8 cellular contexts compared by ENCODE assay signal in genomic region chr4:10006604-10007435, GRCh38. TPM values are rescaled to one million over a fixed set of nuclear protein-coding genes. Genes with fewer than 3 reads are reported as not detected.
A peak's percentile ranks its signal among the peaks of the same experiment; 100 is the strongest.
DNase-seq lines count a peak whose midpoint lies in the region; ATAC-seq, FAIRE-seq and TF ChIP-seq lines count a peak whose summit lies in the region.

No MANE protein-coding gene starts in this region.

- H3K18ac ChIP-seq in H1 (ENCODE audit: extremely low read depth, low read length) = no peak overlapping the region; the same call in 1 of the 2 replicates
- peak overlapping the region; percentile 21 for H3K18ac ChIP-seq in trophoblast cell (ENCODE audit: low read length)

- H3K56ac ChIP-seq in H1 (replicated peaks; ENCODE audit: insufficient read length, low read depth, low read length) = no peak overlapping the region

- H4K91ac ChIP-seq in H1 (replicated peaks; ENCODE audit: insufficient read length, low read length) (no peak overlapping the region), trophoblast cell (ENCODE audit: low read depth, low read length) (no peak overlapping the region)

- H3K4ac ChIP-seq in H1 (replicated peaks; ENCODE audit: insufficient read length, low read depth, low read length) (no peak overlapping the region), trophoblast cell (ENCODE audit: low read depth, low read length) (no peak overlapping the region)

- TF ChIP-seq CTCF in H1 (IDR thresholded peaks at IDR 0.05; ENCODE audit: control extremely low read depth in 1 of 3, insufficient read depth in 1 of 3, low read depth in 1 of 3, low read length in 3 of 3) = no peak

- H3K4me3 ChIP-seq in H1 (ENCODE audit: extremely low read depth in 1 of 4, insufficient read depth in 2 of 4, low read depth in 3 of 4, low read length in 4 of 4) (no peak overlapping the region), trophoblast cell (ENCODE audit: low read depth, low read length) (no peak overlapping the region)

- H2BK15ac ChIP-seq in H1 (ENCODE audit: low read length) = no peak overlapping the region

- H4K8ac ChIP-seq in H1 (ENCODE audit: extremely low read depth, insufficient read depth, low read length) = no peak overlapping the region
- H4K8ac ChIP-seq in trophoblast cell (ENCODE audit: low read depth, low read length) = peak overlapping the region; percentile 13

- H3K4me3 Mint-ChIP-seq in activated CD4-positive, alpha-beta memory T cell treated with anti-CD3 and anti-CD28 coated beads for 36 hours = no peak overlapping the region
- no peak overlapping the region for H3K4me3 Mint-ChIP-seq in activated CD4-positive, alpha-beta memory T cell treated with anti-CD3 and anti-CD28 coated beads, Interleukin-2, amount 10 ng/mL, durations not matched to agents 7 days and 5 days

- no peaks in the 10 kb centered on the region for H3K79me2 ChIP-seq in H1 (ENCODE audit: control insufficient read depth in 1 of 2, insufficient read depth in 2 of 2, low read length in 2 of 2)
- no peaks in the 10 kb centered on the region for H3K79me2 ChIP-seq in trophoblast cell (ENCODE audit: control insufficient read depth, insufficient read depth, low read length, poor library complexity)

- no peak overlapping the region for H3K27ac Mint-ChIP-seq in activated CD4-positive, alpha-beta memory T cell treated with anti-CD3 and anti-CD28 coated beads for 36 hours
- H3K27ac Mint-ChIP-seq in activated CD4-positive, alpha-beta memory T cell treated with anti-CD3 and anti-CD28 coated beads, Interleukin-2, amount 10 ng/mL, durations not matched to agents 7 days and 5 days = no peak overlapping the region

- no peaks in the 10 kb centered on the region for H3K23me2 ChIP-seq in H1 (ENCODE audit: low read depth, low read length)

- H3K4me2 ChIP-seq in H1 (ENCODE audit: insufficient read depth in 1 of 2, low read depth in 2 of 2, low read length in 2 of 2) (0 out of 4 replicates have a peak overlapping the region, but pooled peaks of 1 of the 2 experiments have one; percentile 12), trophoblast cell (ENCODE audit: low read length) (no peak overlapping the region)

- no peak overlapping the region for H2BK5ac ChIP-seq in H1 (ENCODE audit: low read depth, low read length)
- no peak overlapping the region for H2BK5ac ChIP-seq in trophoblast cell (ENCODE audit: low read depth, low read length, poor library complexity)

- peak; percentile 39 for DNase-seq in activated CD4-positive, alpha-beta memory T cell treated with anti-CD3 and anti-CD28 coated beads for 36 hours
- no peak for DNase-seq in activated CD4-positive, alpha-beta memory T cell treated with anti-CD3 and anti-CD28 coated beads, Interleukin-2, amount 10 ng/mL, durations not matched to agents 7 days and 5 days
- DNase-seq in LoVo (ENCODE audit: low spot score) = peak; percentile 83
- no peak for DNase-seq in H1 (ENCODE audit: low read depth in 1 of 2, low spot score in 2 of 2)
- DNase-seq in trophoblast cell = peak; percentile 15 to 38
- no peak for DNase-seq in midbrain (lab: John Stamatoyannopoulos, UW)
- DNase-seq in HCEC 1CT = no peak

- H3K27me3 ChIP-seq in H1 (replicated peaks in 1 of 4; ENCODE audit: control insufficient read depth in 3 of 4, extremely low read depth in 1 of 4, insufficient read depth in 3 of 4, low read length in 3 of 4) = no peaks in the 10 kb centered on the region; a peak in 1 of 7 replicates
- no peaks in the 10 kb centered on the region for H3K27me3 ChIP-seq in trophoblast cell (ENCODE audit: insufficient read depth, low read length)

- no peaks in the 10 kb centered on the region for H3K36me3 Mint-ChIP-seq in activated CD4-positive, alpha-beta memory T cell treated with anti-CD3 and anti-CD28 coated beads for 36 hours
- peaks cover 3% of the 10 kb centered on the region for H3K36me3 Mint-ChIP-seq in activated CD4-positive, alpha-beta memory T cell treated with anti-CD3 and anti-CD28 coated beads, Interleukin-2, amount 10 ng/mL, durations not matched to agents 7 days and 5 days (ENCODE audit: low read depth)

- H2AK5ac ChIP-seq in H1 (ENCODE audit: low read depth, low read length) = no peak overlapping the region
- peak overlapping the region; percentile 38 for H2AK5ac ChIP-seq in trophoblast cell (ENCODE audit: low read length)

- H3K4me1 Mint-ChIP-seq in activated CD4-positive, alpha-beta memory T cell treated with anti-CD3 and anti-CD28 coated beads for 36 hours (ENCODE audit: low read depth) = peaks cover 15% of the 10 kb centered on the region
- peaks cover 74% of the 10 kb centered on the region for H3K4me1 Mint-ChIP-seq in activated CD4-positive, alpha-beta memory T cell treated with anti-CD3 and anti-CD28 coated beads, Interleukin-2, amount 10 ng/mL, durations not matched to agents 7 days and 5 days

- 90% methylated on average over 11 of the region's 11 CpGs; no CpG with 5 or more reads in 1 of the 2 experiments for WGBS in H1 (ENCODE audit: extremely low coverage in 1 of 2, insufficient coverage in 1 of 2, insufficient read length in 1 of 2, insufficient replicate concordance in 2 of 2, low coverage in 1 of 2, low lambda C conversion rate in 2 of 2, missing lambda C conversion rate in 1 of 2), 2 experiments
- no CpG with 5 or more reads among the region's 11 CpGs for WGBS in trophoblast cell (ENCODE audit: extremely low coverage, insufficient coverage, insufficient read length)

- no peak overlapping the region for H2BK20ac ChIP-seq in H1 (ENCODE audit: low read length)

- H3K9me3 Mint-ChIP-seq in activated CD4-positive, alpha-beta memory T cell treated with anti-CD3 and anti-CD28 coated beads for 36 hours = no peaks in the 10 kb centered on the region
- H3K9me3 Mint-ChIP-seq in activated CD4-positive, alpha-beta memory T cell treated with anti-CD3 and anti-CD28 coated beads, Interleukin-2, amount 10 ng/mL, durations not matched to agents 7 days and 5 days = peaks cover 3% of the 10 kb centered on the region

- H2BK120ac ChIP-seq in H1 (replicated peaks; ENCODE audit: low read depth, low read length) (no peak overlapping the region), trophoblast cell (ENCODE audit: insufficient read depth, low read length, poor library complexity) (no peak overlapping the region)

- TF ChIP-seq EP300 in H1 (IDR thresholded peaks at IDR 0.05; ENCODE audit: borderline replicate concordance in 1 of 2, low read depth in 2 of 2, low read length in 2 of 2) = no peak

- H3K9ac ChIP-seq in H1 (replicated peaks in 1 of 4; ENCODE audit: extremely low read depth in 1 of 4, low read depth in 3 of 4, low read length in 3 of 4) (no peak overlapping the region), trophoblast cell (ENCODE audit: low read length) (no peak overlapping the region)

- CTCF ChIA-PET in activated CD4-positive, alpha-beta memory T cell treated with anti-CD3 and anti-CD28 coated beads for 36 hours (lab: Charles Lee) = interaction anchor here (1.0 to 1.3 kb wide), 3 partner anchors 9 to 303 kb away, joined by 4 read pairs; no protein-coding TSS in a partner anchor
- CTCF ChIA-PET in activated CD4-positive, alpha-beta memory T cell treated with anti-CD3 and anti-CD28 coated beads, Interleukin-2, amount 10 ng/mL, durations not matched to agents 7 days and 5 days (lab: Charles Lee) = interaction anchor here (1.4 to 6.5 kb wide), 3 partner anchors 8 to 303 kb away, joined by 5 to 61 read pairs (median 7); no protein-coding TSS in a partner anchor
- CTCF ChIA-PET in H1 (lab: Charles Lee; ENCODE audit: partially characterized antibody) = interaction anchor here (0.8 to 2.0 kb wide), 7 partner anchors 9 to 246 kb away, joined by 3 to 10 read pairs (median 5); no protein-coding TSS in a partner anchor

- no peak for FAIRE-seq in H1 (lab: Jason Lieb, UNC)

- intact Hi-C loops in activated CD4-positive, alpha-beta memory T cell treated with anti-CD3 and anti-CD28 coated beads for 36 hours (cut with micrococcal nuclease) = loop anchor here (1.0 to 10.0 kb wide), 2 partner anchors 13 to 402 kb away; no protein-coding TSS in a partner anchor

- H3K4me1 ChIP-seq in H1 (replicated peaks in 1 of 4; ENCODE audit: control insufficient read depth in 3 of 4, insufficient read depth in 4 of 4, low read length in 3 of 4) = no peaks in the 10 kb centered on the region
- H3K4me1 ChIP-seq in trophoblast cell (ENCODE audit: control insufficient read depth in 1 of 2, insufficient read depth in 2 of 2, low read length in 2 of 2) = peaks cover 9 to 12% of the 10 kb centered on the region in 2 experiments

- no peaks in the 10 kb centered on the region for H3K79me1 ChIP-seq in H1 (ENCODE audit: low read depth, low read length)
- peaks cover 3% of the 10 kb centered on the region for H3K79me1 ChIP-seq in trophoblast cell (ENCODE audit: low read length)

- no peaks in the 10 kb centered on the region for H4K20me1 ChIP-seq in H1 (replicated peaks in 1 of 2; ENCODE audit: control insufficient read depth in 1 of 2, insufficient read depth in 2 of 2, low read length in 2 of 2)

- POLR2A ChIA-PET in activated CD4-positive, alpha-beta memory T cell treated with anti-CD3 and anti-CD28 coated beads for 36 hours (lab: Charles Lee) = no interaction called here
- POLR2A ChIA-PET in activated CD4-positive, alpha-beta memory T cell treated with anti-CD3 and anti-CD28 coated beads, Interleukin-2, amount 10 ng/mL, durations not matched to agents 7 days and 5 days (lab: Charles Lee) = interaction anchor here (1.6 kb wide), 1 partner anchor 37 kb away, joined by 5 read pairs; no protein-coding TSS in a partner anchor
- POLR2A ChIA-PET in H1 (lab: Charles Lee; ENCODE audit: partially characterized antibody) = interaction anchor here (1.1 kb wide), 1 partner anchor 59 kb away, joined by 3 read pairs; no protein-coding TSS in a partner anchor

- no peak overlapping the region for H4K5ac ChIP-seq in H1 (ENCODE audit: insufficient read length, low read depth, low read length)

- H3K23ac ChIP-seq in H1 (ENCODE audit: insufficient read length) = no peak overlapping the region
- H3K23ac ChIP-seq in trophoblast cell (ENCODE audit: low read length) = no peak overlapping the region

- no peaks in the 10 kb centered on the region for H3K27me3 Mint-ChIP-seq in activated CD4-positive, alpha-beta memory T cell treated with anti-CD3 and anti-CD28 coated beads for 36 hours
- H3K27me3 Mint-ChIP-seq in activated CD4-positive, alpha-beta memory T cell treated with anti-CD3 and anti-CD28 coated beads, Interleukin-2, amount 10 ng/mL, durations not matched to agents 7 days and 5 days = no peaks in the 10 kb centered on the region

- no peak overlapping the region for H3K27ac ChIP-seq in H1 (ENCODE audit: low read depth, low read length)
- H3K27ac ChIP-seq in trophoblast cell (ENCODE audit: low read depth, low read length) = peak overlapping the region; percentile 24

- no peak overlapping the region for H2BK12ac ChIP-seq in H1 (ENCODE audit: low read depth, low read length)
- H2BK12ac ChIP-seq in trophoblast cell (ENCODE audit: low read length) = no peak overlapping the region

- no peak overlapping the region for H4K12ac ChIP-seq in trophoblast cell (ENCODE audit: low read depth, low read length)

- H3K14ac ChIP-seq in H1 (ENCODE audit: insufficient read length) (no peak overlapping the region), trophoblast cell (ENCODE audit: low read length) (no peak overlapping the region)

- H2AFZ ChIP-seq in H1 (ENCODE audit: low read length) (0 out of 2 replicates have a peak overlapping the region, but pooled peaks have one; percentile 30), trophoblast cell (ENCODE audit: insufficient read depth, low read length, poor library complexity) (no peak overlapping the region)

- no peak for TF ChIP-seq RAD21 in H1 (IDR thresholded peaks at IDR 0.05 in 1 of 2, conservative IDR thresholded peaks at IDR 0.05 in 1 of 2; ENCODE audit: low read depth in 2 of 2, low read length in 2 of 2)

- H3K36me3 ChIP-seq in H1 (ENCODE audit: control insufficient read depth in 2 of 4, insufficient read depth in 4 of 4, low read length in 3 of 4) (no peaks in the 10 kb centered on the region), trophoblast cell (ENCODE audit: control insufficient read depth in 1 of 2, insufficient read depth in 2 of 2, low read length in 2 of 2) (no peaks in the 10 kb centered on the region)

- TF ChIP-seq POLR2A in H1 (IDR thresholded peaks at IDR 0.05; ENCODE audit: control extremely low read depth in 1 of 2, low read depth in 2 of 2, low read length in 2 of 2) = no peak

- H3K9me3 ChIP-seq in H1 (ENCODE audit: insufficient read depth in 2 of 2, low read depth in 1 of 2, low read length in 1 of 2) (no peaks in the 10 kb centered on the region), trophoblast cell (ENCODE audit: insufficient read depth, low read depth, low read length) (peaks cover 1% of the 10 kb centered on the region)

- ATAC-seq in GM18858 (IDR thresholded peaks at IDR 0.05; ENCODE audit: unreplicated experiment) = no peak

RNA-seq across cellular contexts. Expression of gene SLC2A9, which starts 14.5 kb away (rescaled TPM):
- under 1 TPM; 0.10 to 0.65 TPM for total RNA-seq in activated CD4-positive, alpha-beta memory T cell treated with anti-CD3 and anti-CD28 coated beads for 36 hours
- under 1 TPM; 0.55 to 0.83 TPM for total RNA-seq in activated CD4-positive, alpha-beta memory T cell treated with anti-CD3 and anti-CD28 coated beads, Interleukin-2, amount 10 ng/mL, durations not matched to agents 7 days and 5 days
- total RNA-seq in H1 (2021; fragmentation: NEBNext Ultra II Directional; extraction: Animal tissue kit (Norgen Biotek cat#: 25700)) = 0.20 and 0.44 TPM in 2 replicates
- polyA plus RNA-seq in H1 (2011; rRNA removed) = 0.26 and 0.63 TPM in 2 replicates
- polyA plus RNA-seq in H1 (2011; cell fraction: cytosol; rRNA removed) = 0.16 TPM
- 0.50 TPM for polyA plus RNA-seq in H1 (2011; cell fraction: nucleus; rRNA removed)
- polyA plus RNA-seq in H1 (2012, experiment 1 of 2) = 0.21 to 0.79 TPM (median 0.29 TPM) in 4 replicates
- polyA plus RNA-seq in H1 (2012, experiment 2 of 2) = not detected
- 0.43 TPM for polyA plus RNA-seq in H1 (2013, experiment 1 of 2)
- 0.33 TPM for polyA plus RNA-seq in H1 (2013, experiment 2 of 2)
- polyA minus RNA-seq in H1 (2011; rRNA and poly(A)+ RNA removed) = 0.32 and 0.38 TPM in 2 replicates
- not detected for polyA minus RNA-seq in H1 (2011; cell fraction: cytosol; rRNA and poly(A)+ RNA removed)
- 3.7 TPM for polyA minus RNA-seq in H1 (2011; cell fraction: nucleus; rRNA and poly(A)+ RNA removed)
- 0.82 and 1.1 TPM in 2 replicates for polyA plus RNA-seq in trophoblast cell (2013)

Comparison
In these comparisons a context has a peak if more than half of its experiments do, and no peak if none do; other contexts are left out.
1. DNase-seq: peak in activated CD4-positive, alpha-beta memory T cell treated with anti-CD3 and anti-CD28 coated beads for 36 hours (single experiment), LoVo (single experiment) and trophoblast cell (2 of 2); none in activated CD4-positive, alpha-beta memory T cell treated with anti-CD3 and anti-CD28 coated beads, Interleukin-2, amount 10 ng/mL, durations not matched to agents 7 days and 5 days (single experiment), H1 (0 of 2), midbrain (single experiment) and HCEC 1CT (single experiment).